In the genomic region with DNA sequence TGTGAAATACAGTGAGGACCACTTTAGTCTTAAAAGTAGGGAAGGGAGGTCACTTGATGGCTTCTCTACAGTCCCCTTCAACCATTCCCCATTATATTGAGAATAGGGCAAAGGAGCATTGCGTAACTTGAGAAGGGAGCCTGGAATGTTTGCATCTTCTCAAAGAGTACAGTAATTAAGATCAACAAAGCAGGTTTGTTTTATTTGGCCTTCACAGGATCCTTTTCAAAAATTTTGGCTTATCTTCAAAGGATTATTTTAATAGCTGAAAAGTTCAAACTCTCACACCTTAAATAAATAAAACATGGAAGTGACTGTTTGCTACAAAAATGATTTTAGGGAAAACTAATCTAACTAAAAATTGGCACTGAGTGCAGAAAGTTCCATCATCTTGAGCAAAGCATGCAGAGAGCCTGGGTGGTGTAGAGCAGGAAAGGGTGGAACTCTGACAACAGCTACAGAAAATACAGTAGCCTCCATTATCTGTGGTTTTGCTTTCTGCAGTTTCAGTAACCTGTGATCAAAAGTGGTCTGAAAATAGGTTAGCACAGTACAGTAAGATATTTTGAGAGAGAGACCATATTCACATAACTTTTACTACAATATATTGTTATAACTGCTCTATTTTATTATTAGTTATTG, we compare ENCODE assay signal across 11 cellular contexts.
DNase-seq lines count a peak whose midpoint lies in the region; ATAC-seq and TF ChIP-seq lines count a peak whose summit lies in the region.
"Had no signal": no experiment of that assay in that cellular context is flagged by ENCODE, and none has a peak within 500 bp of the region (broad histone marks: within the 10 kb centered on the region; RNA-seq: fewer than 3 reads in every experiment).

No MANE protein-coding gene starts in this region.

- H3K36me3 Mint-ChIP-seq in CD4-positive, alpha-beta T cell (ENCODE audit: low read depth) = no peaks in the 10 kb centered on the region

- peaks cover 32% of the 10 kb centered on the region for H3K4me1 Mint-ChIP-seq in CD4-positive, alpha-beta T cell (ENCODE audit: low read depth)
- H3K4me1 Mint-ChIP-seq: neural crest cell had no signal

- H3K4me3 Mint-ChIP-seq in CD4-positive, alpha-beta T cell = no peak overlapping the region
- H3K4me3 Mint-ChIP-seq: neural crest cell had no signal

- H3K36me3 ChIP-seq in body of pancreas (replicated peaks in 1 of 2; ENCODE audit: insufficient read depth in 1 of 2, low read depth in 2 of 2) (no peaks in the 10 kb centered on the region), spleen (no peaks in the 10 kb centered on the region), psoas muscle (ENCODE audit: insufficient read depth in 1 of 2, low read depth in 1 of 2) (no peaks in the 10 kb centered on the region)

- TF ChIP-seq CTCF in CD4-positive, alpha-beta T cell (IDR thresholded peaks at IDR 0.05) = no peak
- TF ChIP-seq CTCF in body of pancreas (IDR thresholded peaks at IDR 0.05) (no peak), spleen (IDR thresholded peaks at IDR 0.05 in 8 of 11, conservative IDR thresholded peaks at IDR 0.05 in 3 of 11) (no peak), psoas muscle (IDR thresholded peaks at IDR 0.05) (no peak)

- no peak overlapping the region for H3K27ac ChIP-seq in CD4-positive, alpha-beta T cell (ENCODE audit: low read depth, low read length)
- H3K27ac ChIP-seq in body of pancreas (no peak overlapping the region), spleen (no peak overlapping the region), psoas muscle (no peak overlapping the region)

- POLR2A ChIA-PET in CD4-positive, alpha-beta T cell (lab: Charles Lee) = interaction anchor here (0.6 kb wide), 1 partner anchor 95 kb away, joined by 3 read pairs; no protein-coding TSS in a partner anchor

- no peak overlapping the region for H3K4me3 ChIP-seq in body of pancreas
- no peak overlapping the region for H3K4me3 ChIP-seq in spleen
- no peak overlapping the region for H3K4me3 ChIP-seq in psoas muscle

- intact Hi-C loops in CD4-positive, alpha-beta T cell (cut with DNase I, micrococcal nuclease) = no loop called here
- intact Hi-C loops in body of pancreas (cut with DNase I) = no loop called here
- intact Hi-C loops in spleen (cut with DNase I; ENCODE audit: low total_unique reads) = no loop called here
- intact Hi-C loops in psoas muscle (cut with DNase I) = no loop called here

- H3K27me3 Mint-ChIP-seq in CD4-positive, alpha-beta T cell = no peaks in the 10 kb centered on the region

- TF ChIP-seq POLR2A in body of pancreas (IDR thresholded peaks at IDR 0.05) (no peak), spleen (IDR thresholded peaks at IDR 0.05) (no peak)

- CTCF ChIA-PET in CD4-positive, alpha-beta T cell (lab: Charles Lee) = no interaction called here

- H3K9me3 Mint-ChIP-seq in CD4-positive, alpha-beta T cell = peaks cover 4% of the 10 kb centered on the region
- H3K9me3 Mint-ChIP-seq: neural crest cell had no signal

- H3K27me3 ChIP-seq in CD4-positive, alpha-beta T cell (ENCODE audit: control insufficient read depth, insufficient read depth, low read length) = no peaks in the 10 kb centered on the region
- no peaks in the 10 kb centered on the region for H3K27me3 ChIP-seq in body of pancreas
- H3K27me3 ChIP-seq in spleen (replicated peaks in 1 of 7) = no peaks in the 10 kb centered on the region
- H3K27me3 ChIP-seq in psoas muscle (ENCODE audit: insufficient read depth in 3 of 3, low read length in 2 of 3) = no peaks in the 10 kb centered on the region

- peaks cover 17% of the 10 kb centered on the region for H3K4me1 ChIP-seq in body of pancreas
- H3K4me1 ChIP-seq in spleen = peaks cover 0 to 12% (median 0%) of the 10 kb centered on the region in 6 donors
- no peaks in the 10 kb centered on the region for H3K4me1 ChIP-seq in psoas muscle

- 11 to 25% methylated on average over 1 of the region's 1 CpG for WGBS in body of pancreas, 2 donors
- 77 to 97% (median 92%) methylated on average over 1 of the region's 1 CpG for WGBS in spleen, 5 donors
- 67 to 82% (median 79%) methylated on average over 1 of the region's 1 CpG for WGBS in psoas muscle, 3 donors

- no peak for DNase-seq in CD4-positive, alpha-beta T cell
- DNase-seq in body of pancreas (no peak), NCI-H1930 (lab: John Stamatoyannopoulos, UW) (no peak), HuH-7 (ENCODE audit: low spot score) (no peak), spleen (no peak), psoas muscle (no peak)
- DNase-seq: DMS79 had no signal

- no peak overlapping the region for H3K27ac Mint-ChIP-seq in CD4-positive, alpha-beta T cell

- ATAC-seq in CD4-positive, alpha-beta T cell (ENCODE audit: poor library complexity) = peak; percentile 60
- peak; percentile 93 for ATAC-seq in GM19372 (IDR thresholded peaks at IDR 0.05; ENCODE audit: low read depth, unreplicated experiment)
- peak; percentile 82 for ATAC-seq in HG03108 (IDR thresholded peaks at IDR 0.05; ENCODE audit: unreplicated experiment)
- peak; percentile 63 for ATAC-seq in body of pancreas
- ATAC-seq in psoas muscle = no peak
- ATAC-seq: Panc1 had no signal

- no peaks in the 10 kb centered on the region for H3K9me3 ChIP-seq in CD4-positive, alpha-beta T cell (ENCODE audit: control insufficient read depth, low read length)
- H3K9me3 ChIP-seq in body of pancreas (no peaks in the 10 kb centered on the region), spleen (no peaks in the 10 kb centered on the region), psoas muscle (no peaks in the 10 kb centered on the region)

Comparison
In these comparisons a context has a peak if more than half of its experiments do, and no peak if none do; other contexts are left out.
1. ATAC-seq: peak in CD4-positive, alpha-beta T cell (single experiment), GM19372 (single experiment), HG03108 (single experiment) and body of pancreas (single experiment); none in psoas muscle (0 of 4).